In the genomic region with DNA sequence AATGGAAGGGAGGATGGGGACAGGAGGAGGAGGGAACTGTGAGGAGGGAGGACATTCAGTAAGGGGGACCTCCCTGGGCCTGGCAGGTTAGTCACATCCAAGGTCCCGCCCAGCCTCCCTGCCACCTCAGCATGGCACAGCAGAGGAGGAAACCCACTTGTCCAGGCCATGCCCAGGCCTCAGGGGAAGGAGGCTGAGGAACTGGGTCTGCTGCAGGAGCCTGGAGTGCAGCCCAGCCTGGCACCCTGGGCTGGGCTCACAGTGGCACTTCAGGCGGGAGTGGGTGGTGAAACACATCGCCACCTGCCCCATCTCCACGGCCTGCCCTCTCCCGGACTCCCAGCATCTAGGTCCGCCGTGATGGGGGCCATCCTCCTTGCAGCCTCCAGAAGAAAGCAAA, we compare ENCODE assay signal across 36 cellular contexts.
"Had no signal": no experiment of that assay in that cellular context is flagged by ENCODE, and none has a peak within 500 bp of the region (broad histone marks: within the 10 kb centered on the region; RNA-seq: fewer than 3 reads in every experiment).

No MANE protein-coding gene starts in this region.

- H3K36me3 Mint-ChIP-seq: activated CD8-positive, alpha-beta memory T cell treated with anti-CD3 and anti-CD28 coated beads, Interleukin-2, amount 10 ng/mL, durations not matched to agents 7 days and 5 days; activated naive CD4-positive, alpha-beta T cell treated with anti-CD3 and anti-CD28 coated beads, Interleukin-2, amount 10 ng/mL, durations not matched to agents 7 days and 5 days; activated naive CD8-positive, alpha-beta T cell had no signal

- H3K4me3 Mint-ChIP-seq: activated B cell treated with CpG ODN at 0.5 μM for 24 hours; activated CD4-positive, alpha-beta memory T cell treated with anti-CD3 and anti-CD28 coated beads, Interleukin-2, amount 10 ng/mL, durations not matched to agents 7 days and 5 days; activated CD8-positive, alpha-beta memory T cell treated with anti-CD3 and anti-CD28 coated beads, Interleukin-2, amount 10 ng/mL, durations not matched to agents 7 days and 5 days; activated naive CD4-positive, alpha-beta T cell treated with anti-CD3 and anti-CD28 coated beads, Interleukin-2, amount 10 ng/mL, durations not matched to agents 7 days and 5 days; activated naive CD8-positive, alpha-beta T cell; activated naive CD8-positive, alpha-beta T cell treated with anti-CD3 and anti-CD28 coated beads, Interleukin-2, amount 50 U/mL, for 24 hours had no signal

- H3K4me1 Mint-ChIP-seq: activated B cell treated with CpG ODN at 0.5 μM for 24 hours; activated CD8-positive, alpha-beta memory T cell treated with anti-CD3 and anti-CD28 coated beads, Interleukin-2, amount 10 ng/mL, durations not matched to agents 7 days and 5 days; activated naive CD4-positive, alpha-beta T cell treated with anti-CD3 and anti-CD28 coated beads, Interleukin-2, amount 10 ng/mL, durations not matched to agents 7 days and 5 days; activated naive CD8-positive, alpha-beta T cell treated with anti-CD3 and anti-CD28 coated beads, Interleukin-2, amount 50 U/mL, for 24 hours had no signal

- ATAC-seq: activated CD8-positive, alpha-beta memory T cell treated with anti-CD3 and anti-CD28 coated beads, Interleukin-2, amount 10 ng/mL, durations not matched to agents 7 days and 5 days; activated naive CD8-positive, alpha-beta T cell treated with anti-CD3 and anti-CD28 coated beads, Interleukin-2, amount 50 U/mL, for 24 hours had no signal

- H3K27me3 Mint-ChIP-seq: activated B cell treated with CpG ODN at 0.5 μM for 24 hours; activated CD4-positive, alpha-beta memory T cell treated with anti-CD3 and anti-CD28 coated beads, Interleukin-2, amount 10 ng/mL, durations not matched to agents 7 days and 5 days; activated naive CD8-positive, alpha-beta T cell; activated naive CD8-positive, alpha-beta T cell treated with anti-CD3 and anti-CD28 coated beads, Interleukin-2, amount 50 U/mL, for 24 hours had no signal

- H3K27ac Mint-ChIP-seq: activated B cell treated with CpG ODN at 0.5 μM for 24 hours; activated CD4-positive, alpha-beta memory T cell treated with anti-CD3 and anti-CD28 coated beads, Interleukin-2, amount 10 ng/mL, durations not matched to agents 7 days and 5 days; activated CD8-positive, alpha-beta memory T cell treated with anti-CD3 and anti-CD28 coated beads, Interleukin-2, amount 10 ng/mL, durations not matched to agents 7 days and 5 days; activated naive CD4-positive, alpha-beta T cell treated with anti-CD3 and anti-CD28 coated beads, Interleukin-2, amount 10 ng/mL, durations not matched to agents 7 days and 5 days; activated naive CD8-positive, alpha-beta T cell; activated naive CD8-positive, alpha-beta T cell treated with anti-CD3 and anti-CD28 coated beads, Interleukin-2, amount 50 U/mL, for 24 hours had no signal

- H3K27me3 ChIP-seq: brain microvascular endothelial cell had no signal

- DNase-seq: activated B cell treated with CpG ODN at 0.5 μM for 24 hours; activated CD4-positive, alpha-beta memory T cell treated with anti-CD3 and anti-CD28 coated beads, Interleukin-2, amount 10 ng/mL, durations not matched to agents 7 days and 5 days; activated CD4-positive, alpha-beta T cell treated with anti-CD3 and anti-CD28 coated beads for 4 hours; activated CD4-positive, CD25-positive, alpha-beta regulatory T cell treated with anti-CD3 and anti-CD28 coated beads, Interleukin-2, amount 50 U/mL, for 72 hours; activated CD8-positive, alpha-beta memory T cell treated with anti-CD3 and anti-CD28 coated beads for 24 hours; activated CD8-positive, alpha-beta memory T cell treated with anti-CD3 and anti-CD28 coated beads, Interleukin-2, amount 10 ng/mL, durations not matched to agents 7 days and 5 days; activated CD8-positive, alpha-beta memory T cell treated with anti-CD3 and anti-CD28 coated beads, Interleukin-2, amount 50 U/mL, for 48 hours; activated effector memory CD4-positive, alpha-beta T cell treated with Interleukin-2 at 50 U/mL for 16 hours; activated naive CD4-positive, alpha-beta T cell treated with anti-CD3 and anti-CD28 coated beads, Interleukin-2, amount 10 ng/mL, durations not matched to agents 7 days and 5 days; activated naive CD8-positive, alpha-beta T cell treated with anti-CD3 and anti-CD28 coated beads, Interleukin-2, amount 50 U/mL, for 24 hours; activated T-cell treated with anti-CD3 and anti-CD28 coated beads, Interleukin-2, amount 50 U/mL, for 48 hours; anterior cingulate cortex; brain microvascular endothelial cell; central memory CD4-positive, alpha-beta T cell; NCI-H1092 treated with DMSO at 0.1 percent for 48 hours; NCI-H1417; NCI-H146; NCI-H187; NCI-H2029 treated with DMSO at 0.1 percent for 48 hours; NCI-H2107; NCI-H2171 treated with DMSO at 0.1 percent for 48 hours; NCI-H2227 treated with DMSO at 0.1 percent for 48 hours; NCI-H446 treated with DMSO at 0.1 percent for 48 hours; NCI-H524; NCI-H69; Right ventricle myocardium superior; SW 1271; T-helper 1 cell; T-helper 2 cell; T-helper 9 cell had no signal

- H3K4me3 ChIP-seq: PC-9 had no signal

- H3K4me2 ChIP-seq: KMS-11, PC-9 had no signal

- H3K9me3 Mint-ChIP-seq: activated B cell treated with CpG ODN at 0.5 μM for 24 hours; activated CD4-positive, alpha-beta memory T cell treated with anti-CD3 and anti-CD28 coated beads, Interleukin-2, amount 10 ng/mL, durations not matched to agents 7 days and 5 days; activated naive CD4-positive, alpha-beta T cell treated with anti-CD3 and anti-CD28 coated beads, Interleukin-2, amount 10 ng/mL, durations not matched to agents 7 days and 5 days; activated naive CD8-positive, alpha-beta T cell treated with anti-CD3 and anti-CD28 coated beads, Interleukin-2, amount 50 U/mL, for 24 hours had no signal

- H3K9ac ChIP-seq: KMS-11 had no signal

- FAIRE-seq: RCC 7860 had no signal

- H3K36me3 ChIP-seq: brain microvascular endothelial cell had no signal

- H3K27ac ChIP-seq: brain microvascular endothelial cell, KMS-11, PC-9, RWPE1, VCaP had no signal

- H2AFZ ChIP-seq: PC-9 had no signal
